Comparison of ENCODE assay signal across 17 cellular contexts in the genomic region with DNA sequence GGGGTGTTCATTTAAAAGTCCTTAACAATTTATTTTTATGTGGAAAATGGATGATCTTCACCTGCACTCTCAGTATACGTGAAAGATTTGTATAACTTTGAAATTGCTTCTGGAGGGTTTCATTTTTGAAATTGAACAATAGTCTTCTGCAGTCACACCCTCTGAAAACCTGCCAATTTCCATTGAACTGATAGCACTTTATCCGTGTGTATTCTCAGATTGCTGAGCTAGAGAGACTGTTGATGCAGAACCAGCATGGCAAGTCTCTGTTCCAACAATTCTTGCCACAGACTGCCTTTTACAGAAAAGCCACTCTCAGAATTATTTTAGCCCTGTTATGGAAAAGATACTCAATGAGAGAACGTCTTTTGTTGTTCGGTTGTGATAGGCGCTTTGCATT. TPM values are rescaled to one million over a fixed set of nuclear protein-coding genes. Genes with fewer than 3 reads are reported as not detected.
"Had no signal": no experiment of that assay in that cellular context is flagged by ENCODE, and none has a peak within 500 bp of the region (broad histone marks: within the 10 kb centered on the region; RNA-seq: fewer than 3 reads in every experiment).

No MANE protein-coding gene starts in this region.

- ATAC-seq: left cardiac atrium; lower lobe of right lung; stimulated activated effector memory CD8-positive, alpha-beta T cell treated with anti-CD3 and anti-CD28 coated beads, Interleukin-12 subunit alpha, Interleukin-12 subunit beta, amount 100 ng/mL, for 72 hours; T-helper 17 cell; WTC11 had no signal

- H3K27me3 Mint-ChIP-seq: activated CD4-positive, alpha-beta T cell treated with anti-CD3 and anti-CD28 coated beads, Interleukin-2, amount 10 ng/mL, durations not matched to agents 7 days and 5 days; T-helper 17 cell had no signal

- H3K9me3 ChIP-seq: lower lobe of right lung, tibial nerve, uterus had no signal

- H3K4me3 Mint-ChIP-seq: activated CD4-positive, alpha-beta T cell treated with anti-CD3 and anti-CD28 coated beads, Interleukin-2, amount 10 ng/mL, durations not matched to agents 7 days and 5 days; activated naive CD8-positive, alpha-beta T cell treated with anti-CD3 and anti-CD28 coated beads for 36 hours; activated T-helper 1 cell treated with anti-CD3 and anti-CD28 coated beads, Interleukin-12 subunit alpha, Interleukin-12 subunit beta, Interleukin-2, Interleukin-4 antibody, amounts not matched to agents 30 ng/mL and 10 ng/mL and 1 ng/mL, durations not matched to agents 14 hours and 24 hours and 36 hours; mesothelial cell of epicardium; neural crest cell; stimulated activated effector memory CD8-positive, alpha-beta T cell treated with anti-CD3 and anti-CD28 coated beads, Interleukin-12 subunit alpha, Interleukin-12 subunit beta, amount 100 ng/mL, for 72 hours; T-helper 17 cell; WTC11 had no signal

- H3K27ac Mint-ChIP-seq: activated CD4-positive, alpha-beta T cell treated with anti-CD3 and anti-CD28 coated beads, Interleukin-2, amount 10 ng/mL, durations not matched to agents 7 days and 5 days; activated naive CD8-positive, alpha-beta T cell treated with anti-CD3 and anti-CD28 coated beads for 36 hours; activated T-helper 1 cell treated with anti-CD3 and anti-CD28 coated beads, Interleukin-12 subunit alpha, Interleukin-12 subunit beta, Interleukin-2, Interleukin-4 antibody, amounts not matched to agents 30 ng/mL and 10 ng/mL and 1 ng/mL, durations not matched to agents 14 hours and 24 hours and 36 hours; mesothelial cell of epicardium; stimulated activated effector memory CD8-positive, alpha-beta T cell treated with anti-CD3 and anti-CD28 coated beads, Interleukin-12 subunit alpha, Interleukin-12 subunit beta, amount 100 ng/mL, for 72 hours; T-helper 17 cell; WTC11 had no signal

- H3K27me3 ChIP-seq: brain microvascular endothelial cell, tibial nerve, uterus had no signal

- H3K4me1 ChIP-seq: lower lobe of right lung, uterus had no signal

- H3K9me3 Mint-ChIP-seq: activated CD4-positive, alpha-beta T cell treated with anti-CD3 and anti-CD28 coated beads, Interleukin-2, amount 10 ng/mL, durations not matched to agents 7 days and 5 days; activated naive CD8-positive, alpha-beta T cell treated with anti-CD3 and anti-CD28 coated beads for 36 hours; activated T-helper 1 cell treated with anti-CD3 and anti-CD28 coated beads, Interleukin-12 subunit alpha, Interleukin-12 subunit beta, Interleukin-2, Interleukin-4 antibody, amounts not matched to agents 30 ng/mL and 10 ng/mL and 1 ng/mL, durations not matched to agents 14 hours and 24 hours and 36 hours had no signal

- H3K36me3 ChIP-seq: brain microvascular endothelial cell, lower lobe of right lung, tibial nerve, uterus had no signal

- H3K4me3 ChIP-seq: lower lobe of right lung, tibial nerve, uterus had no signal

- H3K36me3 Mint-ChIP-seq: activated naive CD8-positive, alpha-beta T cell treated with anti-CD3 and anti-CD28 coated beads for 36 hours; stimulated activated effector memory CD8-positive, alpha-beta T cell treated with anti-CD3 and anti-CD28 coated beads, Interleukin-12 subunit alpha, Interleukin-12 subunit beta, amount 100 ng/mL, for 72 hours had no signal

- H3K4me1 Mint-ChIP-seq: activated CD4-positive, alpha-beta T cell treated with anti-CD3 and anti-CD28 coated beads, Interleukin-2, amount 10 ng/mL, durations not matched to agents 7 days and 5 days; activated naive CD8-positive, alpha-beta T cell treated with anti-CD3 and anti-CD28 coated beads for 36 hours; mesothelial cell of epicardium; neural crest cell; stimulated activated effector memory CD8-positive, alpha-beta T cell treated with anti-CD3 and anti-CD28 coated beads, Interleukin-12 subunit alpha, Interleukin-12 subunit beta, amount 100 ng/mL, for 72 hours; T-helper 17 cell had no signal

- H3K27ac ChIP-seq: brain microvascular endothelial cell, lower lobe of right lung, tibial nerve, uterus had no signal

- DNase-seq: activated CD4-positive, alpha-beta T cell treated with anti-CD3 and anti-CD28 coated beads, Interleukin-2, amount 10 ng/mL, durations not matched to agents 7 days and 5 days; activated naive CD8-positive, alpha-beta T cell treated with anti-CD3 and anti-CD28 coated beads for 36 hours; amygdala; brain microvascular endothelial cell; cerebellar nuclear complex; effector CD8-positive, alpha-beta T cell; foreskin melanocyte; left cardiac atrium; lower lobe of right lung; T-helper 17 cell; uterus had no signal

RNA-seq across cellular contexts. Expression of a gene that starts 6.6 kb away (rescaled TPM):
- total RNA-seq: activated CD4-positive, alpha-beta T cell treated with anti-CD3 and anti-CD28 coated beads, Interleukin-2, amount 10 ng/mL, durations not matched to agents 7 days and 5 days; activated naive CD8-positive, alpha-beta T cell treated with anti-CD3 and anti-CD28 coated beads for 36 hours; activated T-helper 1 cell treated with anti-CD3 and anti-CD28 coated beads, Interleukin-12 subunit alpha, Interleukin-12 subunit beta, Interleukin-2, Interleukin-4 antibody, amounts not matched to agents 30 ng/mL and 10 ng/mL and 1 ng/mL, durations not matched to agents 14 hours and 24 hours and 36 hours; T-helper 17 cell had no signal
